7 cellular contexts compared by ENCODE assay signal in the genomic region with DNA sequence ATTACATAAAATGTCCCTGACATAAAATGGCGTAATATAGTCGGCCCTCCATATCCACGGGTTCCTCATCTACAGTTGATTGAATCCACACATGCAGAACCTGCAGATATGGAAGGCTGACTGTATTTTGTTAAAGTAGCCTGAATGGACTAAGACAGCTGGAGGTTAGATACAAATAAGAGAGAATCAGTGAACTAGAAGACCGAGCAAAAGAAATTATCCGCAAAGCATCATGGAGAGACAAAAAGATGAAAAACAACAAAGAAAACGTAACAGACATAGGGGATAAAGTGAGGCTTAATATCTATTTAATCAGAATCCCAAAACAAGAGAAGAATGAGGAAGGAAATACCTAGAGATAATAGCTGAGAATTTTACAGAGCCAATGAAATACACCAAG. TPM values are rescaled to one million over a fixed set of nuclear protein-coding genes. Genes with fewer than 3 reads are reported as not detected.
"Had no signal": no experiment of that assay in that cellular context is flagged by ENCODE, and none has a peak within 500 bp of the region (broad histone marks: within the 10 kb centered on the region; RNA-seq: fewer than 3 reads in every experiment).

No MANE protein-coding gene starts in this region.

- H3K4me3 ChIP-seq: GM23338 had no signal

- H3K4me2 ChIP-seq: GM23338 had no signal

- ATAC-seq: GM23338, HepG2 had no signal

- H2AFZ ChIP-seq: GM23338 had no signal

- DNase-seq: H9, HCEC 1CT, KBM-7 had no signal

- H3K27me3 Mint-ChIP-seq: IgD-negative memory B cell had no signal

- H3K9me3 Mint-ChIP-seq: GM23338, H9, IgD-negative memory B cell had no signal

- H3K4me1 Mint-ChIP-seq: GM23338, H9 had no signal

- FAIRE-seq: H1, HepG2 had no signal

- H3K27ac Mint-ChIP-seq: H9 had no signal

- H3K4me3 Mint-ChIP-seq: GM23338, H9, IgD-negative memory B cell had no signal

RNA-seq across cellular contexts. Expression of a gene that starts 46.8 kb away (rescaled TPM):
- total RNA-seq: H1 had no signal
